19 cellular contexts compared by ENCODE assay signal in genomic region chr10:97065686-97066679, GRCh38.
"Had no signal": no experiment of that assay in that cellular context is flagged by ENCODE, and none has a peak within 500 bp of the region (broad histone marks: within the 10 kb centered on the region; RNA-seq: fewer than 3 reads in every experiment).

No MANE protein-coding gene starts in this region.

- H3K27me3 ChIP-seq: adrenal gland, cardiac muscle cell, right atrium auricular region, tibial nerve, vagina had no signal

- H3K36me3 ChIP-seq: adrenal gland, cardiac muscle cell, esophagus muscularis mucosa, right atrium auricular region, tibial nerve, vagina had no signal

- FAIRE-seq: colon had no signal

- ATAC-seq: naive thymus-derived CD8-positive, alpha-beta T cell had no signal

- H3K9me3 ChIP-seq: adrenal gland, esophagus muscularis mucosa, vagina had no signal

- DNase-seq: activated CD4-positive, alpha-beta memory T cell treated with anti-CD3 and anti-CD28 coated beads for 36 hours; activated CD4-positive, alpha-beta T cell treated with anti-CD3 and anti-CD28 coated beads for 1 hour; activated effector memory CD4-positive, alpha-beta T cell treated with anti-CD3 and anti-CD28 coated beads, Interleukin-2, amount 50 U/mL, for 16 hours; activated T-cell treated with anti-CD3 and anti-CD28 coated beads, Interleukin-2, amount 50 U/mL, for 48 hours; hippocampal formation; left ventricle myocardium superior; naive thymus-derived CD8-positive, alpha-beta T cell; stimulated activated CD4-positive, alpha-beta T cell treated with anti-CD3 and anti-CD28 coated beads, Interleukin-4, amount 100 ng/mL, for 24 hours; stimulated activated naive CD4-positive, alpha-beta T cell had no signal

- H3K27ac Mint-ChIP-seq: activated CD4-positive, alpha-beta memory T cell treated with anti-CD3 and anti-CD28 coated beads for 36 hours; activated naive CD4-positive, alpha-beta T cell treated with anti-CD3 and anti-CD28 coated beads, Interleukin-2, amount 50 U/mL, for 24 hours; memory B cell; naive thymus-derived CD8-positive, alpha-beta T cell had no signal

- H3K4me3 ChIP-seq: adrenal gland, cardiac muscle cell, esophagus muscularis mucosa, right atrium auricular region, skin epidermis, tibial nerve, vagina had no signal

- H3K9me3 Mint-ChIP-seq: activated naive CD4-positive, alpha-beta T cell treated with anti-CD3 and anti-CD28 coated beads, Interleukin-2, amount 50 U/mL, for 24 hours; memory B cell had no signal

- H3K36me3 Mint-ChIP-seq: activated CD4-positive, alpha-beta memory T cell treated with anti-CD3 and anti-CD28 coated beads for 36 hours; activated naive CD4-positive, alpha-beta T cell treated with anti-CD3 and anti-CD28 coated beads, Interleukin-2, amount 50 U/mL, for 24 hours; naive thymus-derived CD8-positive, alpha-beta T cell had no signal

- H3K4me3 Mint-ChIP-seq: activated CD4-positive, alpha-beta memory T cell treated with anti-CD3 and anti-CD28 coated beads for 36 hours; activated naive CD4-positive, alpha-beta T cell treated with anti-CD3 and anti-CD28 coated beads, Interleukin-2, amount 50 U/mL, for 24 hours; memory B cell; naive thymus-derived CD8-positive, alpha-beta T cell had no signal

- H3K27ac ChIP-seq: adrenal gland, cardiac muscle cell, esophagus muscularis mucosa, right atrium auricular region, skin epidermis, tibial nerve, vagina had no signal

- H3K4me1 ChIP-seq: adrenal gland, esophagus muscularis mucosa, right atrium auricular region, tibial nerve, vagina had no signal
